Comparison of ENCODE assay signal across 10 cellular contexts in the genomic region with DNA sequence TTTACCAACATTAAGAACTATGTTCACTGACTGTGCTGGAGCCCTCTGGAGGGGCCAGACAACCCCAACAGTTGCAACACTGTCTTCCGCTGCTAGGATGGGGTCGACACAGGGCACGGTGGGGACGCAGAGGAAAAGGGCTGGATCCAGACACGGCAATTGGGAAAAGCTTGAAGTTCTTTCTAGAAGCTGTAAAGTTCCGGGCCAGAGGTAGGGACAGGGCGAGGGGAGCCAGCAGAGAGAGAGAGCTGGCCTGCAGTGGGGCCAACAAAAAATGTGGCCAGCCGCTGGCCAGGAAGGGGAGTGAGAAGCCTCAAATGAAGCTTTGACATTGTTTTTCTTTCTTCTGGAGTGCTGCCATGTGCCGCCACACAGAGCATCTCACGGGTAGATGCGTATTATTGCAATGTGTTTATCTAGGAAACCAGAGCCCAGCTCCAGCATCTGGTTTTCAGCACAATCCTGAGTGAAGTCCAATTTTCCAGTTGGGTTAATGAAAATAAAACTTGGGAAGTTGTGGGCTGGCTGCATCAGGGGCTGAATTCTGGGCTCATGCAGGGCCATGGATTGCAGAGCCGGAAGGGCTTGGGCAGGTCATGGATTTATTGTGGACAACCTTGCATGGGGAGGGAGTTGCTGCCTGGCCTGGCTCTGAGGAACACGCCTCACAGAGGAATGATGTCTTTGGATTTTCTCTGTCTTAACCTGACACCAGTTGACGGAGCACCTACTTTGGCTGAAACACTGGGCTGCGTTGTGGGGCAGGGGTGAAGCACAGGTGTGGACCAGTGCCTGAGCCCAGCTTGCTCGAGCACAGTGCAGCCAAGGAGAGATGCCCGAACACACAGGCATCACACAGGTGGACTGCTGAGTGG.
DNase-seq lines count a peak whose midpoint lies in the region; ATAC-seq and TF ChIP-seq lines count a peak whose summit lies in the region.
"Had no signal": no experiment of that assay in that cellular context is flagged by ENCODE, and none has a peak within 500 bp of the region (broad histone marks: within the 10 kb centered on the region; RNA-seq: fewer than 3 reads in every experiment).

No MANE protein-coding gene starts in this region.

- intact Hi-C loops in activated T-helper 2 cell treated with anti-CD3 and anti-CD28 coated beads, Interferon-gamma antibody, Interleukin-2, Interleukin-4, amounts not matched to agents 10 μg/mL and 5 μg/mL and 100 μg/mL, durations not matched to agents 14 hours and 24 hours and 36 hours (cut with micrococcal nuclease), result no loop called here

- H3K27ac ChIP-seq in brain microvascular endothelial cell, result no peak overlapping the region

- no peaks in the 10 kb centered on the region for H3K36me3 ChIP-seq in brain microvascular endothelial cell (replicated peaks)

- ATAC-seq in left lobe of liver (no peak), GM18520 (IDR thresholded peaks at IDR 0.05; ENCODE audit: unreplicated experiment) (no peak)
- ATAC-seq in stimulated activated effector memory CD8-positive, alpha-beta T cell treated with anti-CD3 and anti-CD28 coated beads, Interleukin-12 subunit alpha, Interleukin-12 subunit beta, amount 100 ng/mL, for 72 hours, result peak; percentile 32

- H3K4me3 ChIP-seq in brain microvascular endothelial cell (ENCODE audit: low read depth, low read length), result no peak overlapping the region

- H3K4me3 Mint-ChIP-seq in stimulated activated effector memory CD8-positive, alpha-beta T cell treated with anti-CD3 and anti-CD28 coated beads, Interleukin-12 subunit alpha, Interleukin-12 subunit beta, amount 100 ng/mL, for 72 hours, result no peak overlapping the region
- H3K4me3 Mint-ChIP-seq in activated T-helper 2 cell treated with anti-CD3 and anti-CD28 coated beads, Interferon-gamma antibody, Interleukin-2, Interleukin-4, amounts not matched to agents 10 μg/mL and 5 μg/mL and 100 μg/mL, durations not matched to agents 14 hours and 24 hours and 36 hours (ENCODE audit: low read depth), result no peak overlapping the region
- H3K4me3 Mint-ChIP-seq: brain had no signal

- H3K27me3 Mint-ChIP-seq in activated T-helper 2 cell treated with anti-CD3 and anti-CD28 coated beads, Interferon-gamma antibody, Interleukin-2, Interleukin-4, amounts not matched to agents 10 μg/mL and 5 μg/mL and 100 μg/mL, durations not matched to agents 14 hours and 24 hours and 36 hours (ENCODE audit: low read depth), result peaks cover 18% of the 10 kb centered on the region

- no peaks in the 10 kb centered on the region for H3K9me3 Mint-ChIP-seq in stimulated activated effector memory CD8-positive, alpha-beta T cell treated with anti-CD3 and anti-CD28 coated beads, Interleukin-12 subunit alpha, Interleukin-12 subunit beta, amount 100 ng/mL, for 72 hours
- H3K9me3 Mint-ChIP-seq in activated T-helper 2 cell treated with anti-CD3 and anti-CD28 coated beads, Interferon-gamma antibody, Interleukin-2, Interleukin-4, amounts not matched to agents 10 μg/mL and 5 μg/mL and 100 μg/mL, durations not matched to agents 14 hours and 24 hours and 36 hours, result no peaks in the 10 kb centered on the region

- no peaks in the 10 kb centered on the region for H3K4me1 Mint-ChIP-seq in stimulated activated effector memory CD8-positive, alpha-beta T cell treated with anti-CD3 and anti-CD28 coated beads, Interleukin-12 subunit alpha, Interleukin-12 subunit beta, amount 100 ng/mL, for 72 hours
- no peaks in the 10 kb centered on the region for H3K4me1 Mint-ChIP-seq in activated T-helper 2 cell treated with anti-CD3 and anti-CD28 coated beads, Interferon-gamma antibody, Interleukin-2, Interleukin-4, amounts not matched to agents 10 μg/mL and 5 μg/mL and 100 μg/mL, durations not matched to agents 14 hours and 24 hours and 36 hours (ENCODE audit: low read depth)
- H3K4me1 Mint-ChIP-seq: brain had no signal

- peak; percentile 6 for TF ChIP-seq CTCF in brain microvascular endothelial cell (IDR thresholded peaks at IDR 0.05; ENCODE audit: low read depth, low read length, missing control alignments)

- no peaks in the 10 kb centered on the region for H3K36me3 Mint-ChIP-seq in stimulated activated effector memory CD8-positive, alpha-beta T cell treated with anti-CD3 and anti-CD28 coated beads, Interleukin-12 subunit alpha, Interleukin-12 subunit beta, amount 100 ng/mL, for 72 hours
- H3K36me3 Mint-ChIP-seq in activated T-helper 2 cell treated with anti-CD3 and anti-CD28 coated beads, Interferon-gamma antibody, Interleukin-2, Interleukin-4, amounts not matched to agents 10 μg/mL and 5 μg/mL and 100 μg/mL, durations not matched to agents 14 hours and 24 hours and 36 hours (ENCODE audit: low read depth), result no peaks in the 10 kb centered on the region
- H3K36me3 Mint-ChIP-seq: brain had no signal

- in situ Hi-C loops in brain microvascular endothelial cell (cut with HindIII; ENCODE audit: low pct_ligation_motif_present, low sequenced_read_pairs), result no loop called here

- no peaks in the 10 kb centered on the region for H3K27me3 ChIP-seq in brain microvascular endothelial cell (replicated peaks)

- DNase-seq in GM04503 (ENCODE audit: low read depth) (peak; percentile 96), brain microvascular endothelial cell (peak; percentile 53), left lobe of liver (ENCODE audit: low spot score) (peak; percentile 35), NCI-H2081 (lab: John Stamatoyannopoulos, UW) (no peak)
- peak in 1 of 2 donors; percentile 28 for DNase-seq in stimulated activated effector memory CD8-positive, alpha-beta T cell treated with anti-CD3 and anti-CD28 coated beads, Interleukin-12 subunit alpha, Interleukin-12 subunit beta, amount 100 ng/mL, for 72 hours (ENCODE audit: low spot score in 2 of 2)
- no peak for DNase-seq in stimulated activated CD4-positive, alpha-beta T cell treated with anti-CD3 and anti-CD28 coated beads, Interleukin-4, amount 100 ng/mL, for 1 hour
- no peak for DNase-seq in activated T-helper 2 cell treated with anti-CD3 and anti-CD28 coated beads, Interferon-gamma antibody, Interleukin-2, Interleukin-4, amounts not matched to agents 10 μg/mL and 5 μg/mL and 100 μg/mL, durations not matched to agents 14 hours and 24 hours and 36 hours (ENCODE audit: low spot score)
- DNase-seq: activated CD4-positive, alpha-beta T cell treated with anti-CD3 and anti-CD28 coated beads, Interleukin-2, amount 50 U/mL, for 4 hours had no signal

- H3K27ac Mint-ChIP-seq in stimulated activated effector memory CD8-positive, alpha-beta T cell treated with anti-CD3 and anti-CD28 coated beads, Interleukin-12 subunit alpha, Interleukin-12 subunit beta, amount 100 ng/mL, for 72 hours, result no peak overlapping the region
- no peak overlapping the region for H3K27ac Mint-ChIP-seq in activated T-helper 2 cell treated with anti-CD3 and anti-CD28 coated beads, Interferon-gamma antibody, Interleukin-2, Interleukin-4, amounts not matched to agents 10 μg/mL and 5 μg/mL and 100 μg/mL, durations not matched to agents 14 hours and 24 hours and 36 hours

Comparison
In these comparisons a context has a peak if more than half of its experiments do, and no peak if none do; other contexts are left out.
1. DNase-seq: peak in GM04503 (single experiment), brain microvascular endothelial cell (single experiment) and left lobe of liver (single experiment); none in NCI-H2081 (0 of 2), stimulated activated CD4-positive, alpha-beta T cell treated with anti-CD3 and anti-CD28 coated beads, Interleukin-4, amount 100 ng/mL, for 1 hour (single experiment) and activated T-helper 2 cell treated with anti-CD3 and anti-CD28 coated beads, Interferon-gamma antibody, Interleukin-2, Interleukin-4, amounts not matched to agents 10 μg/mL and 5 μg/mL and 100 μg/mL, durations not matched to agents 14 hours and 24 hours and 36 hours (single experiment).